In genomic region chr7:128192497-128193142, GRCh38 we compare ENCODE assay signal across 23 cellular contexts. TPM values are rescaled to one million over a fixed set of nuclear protein-coding genes. Genes with fewer than 3 reads are reported as not detected.
"Had no signal": no experiment of that assay in that cellular context is flagged by ENCODE, and none has a peak within 500 bp of the region (broad histone marks: within the 10 kb centered on the region; RNA-seq: fewer than 3 reads in every experiment).

No MANE protein-coding gene starts in this region.

- H3K4me3 ChIP-seq: cardiac muscle cell, coronary artery, gastrocnemius medialis, heart right ventricle, ovary, skin epidermis, thyroid gland had no signal

- H3K9me3 ChIP-seq: gastrocnemius medialis, ovary, thyroid gland had no signal

- DNase-seq: activated CD4-positive, alpha-beta T cell treated with anti-CD3 and anti-CD28 coated beads, Interleukin-2, amount 10 ng/mL, durations not matched to agents 24 days and 14 days; activated naive CD4-positive, alpha-beta T cell treated with Interleukin-2 at 50 U/mL for 16 hours; activated naive CD8-positive, alpha-beta T cell treated with anti-CD3 and anti-CD28 coated beads, Interleukin-2, amount 50 U/mL, for 24 hours; activated T-cell treated with anti-CD3 and anti-CD28 coated beads, Interleukin-2, amount 50 U/mL, for 72 hours; effector memory CD4-positive, alpha-beta T cell; gastrocnemius medialis; heart right ventricle; kidney glomerular epithelial cell; ovary; retina; stimulated activated CD4-positive, alpha-beta T cell treated with anti-CD3 and anti-CD28 coated beads, Interleukin-4, amount 100 ng/mL, for 4 hours; T-cell; T1000; thyroid gland had no signal

- H3K27ac ChIP-seq: cardiac muscle cell, coronary artery, gastrocnemius medialis, heart right ventricle, ovary, skin epidermis, thyroid gland, VCaP had no signal

- H3K27me3 ChIP-seq: ovary had no signal

- ATAC-seq: activated naive CD8-positive, alpha-beta T cell treated with anti-CD3 and anti-CD28 coated beads, Interleukin-2, amount 50 U/mL, for 24 hours; activated T-cell treated with anti-CD3 and anti-CD28 coated beads, Interleukin-2, amount 50 U/mL, for 72 hours; gastrocnemius medialis; heart right ventricle; T-cell had no signal

- H3K36me3 ChIP-seq: cardiac muscle cell, gastrocnemius medialis, heart right ventricle, ovary, thyroid gland had no signal

- H3K4me1 ChIP-seq: gastrocnemius medialis, heart right ventricle, thyroid gland had no signal

RNA-seq across cellular contexts. Expression of gene LEP, which starts 48.5 kb away (rescaled TPM):
- total RNA-seq: activated CD4-positive, alpha-beta T cell treated with anti-CD3 and anti-CD28 coated beads, Interleukin-2, amount 10 ng/mL, durations not matched to agents 24 days and 14 days; activated T-cell treated with anti-CD3 and anti-CD28 coated beads, Interleukin-2, amount 50 U/mL, for 72 hours; astrocyte; cardiac muscle cell; liver; mesothelial cell of epicardium; myocyte; neural crest cell; T-cell had no signal
- polyA plus RNA-seq: cardiac muscle cell had no signal
